Comparison of ENCODE assay signal across 9 cellular contexts in genomic region chr12:123050331-123050809, GRCh38.
DNase-seq lines count a peak whose midpoint lies in the region; ATAC-seq and TF ChIP-seq lines count a peak whose summit lies in the region.
"Had no signal": no experiment of that assay in that cellular context is flagged by ENCODE, and none has a peak within 500 bp of the region (broad histone marks: within the 10 kb centered on the region; RNA-seq: fewer than 3 reads in every experiment).

No MANE protein-coding gene starts in this region.

- H3K4me1 Mint-ChIP-seq in activated CD4-positive, alpha-beta memory T cell treated with anti-CD3 and anti-CD28 coated beads for 36 hours (ENCODE audit: low read depth) = peaks cover 8% of the 10 kb centered on the region
- peaks cover 6% of the 10 kb centered on the region for H3K4me1 Mint-ChIP-seq in activated CD4-positive, alpha-beta memory T cell treated with anti-CD3 and anti-CD28 coated beads, Interleukin-2, amount 10 ng/mL, durations not matched to agents 7 days and 5 days

- H3K36me3 ChIP-seq in thoracic aorta = no peaks in the 10 kb centered on the region

- peak; percentile 17 for DNase-seq in activated CD4-positive, alpha-beta memory T cell treated with anti-CD3 and anti-CD28 coated beads for 36 hours
- DNase-seq in activated CD4-positive, alpha-beta memory T cell treated with anti-CD3 and anti-CD28 coated beads, Interleukin-2, amount 10 ng/mL, durations not matched to agents 7 days and 5 days = no peak
- DNase-seq in cerebellar cortex (ENCODE audit: low spot score) (peak; percentile 84), left lobe of liver (ENCODE audit: low spot score) (peak; percentile 85), thoracic aorta (ENCODE audit: low spot score) (no peak), NCI-H2196 (lab: John Stamatoyannopoulos, UW; ENCODE audit: unreplicated experiment) (no peak), GDM1 (lab: John Stamatoyannopoulos, UW) (no peak)
- DNase-seq: Kasumi-1 had no signal

- intact Hi-C loops in activated CD4-positive, alpha-beta memory T cell treated with anti-CD3 and anti-CD28 coated beads for 36 hours (cut with micrococcal nuclease) = no loop called here

- no peaks in the 10 kb centered on the region for H3K36me3 Mint-ChIP-seq in activated CD4-positive, alpha-beta memory T cell treated with anti-CD3 and anti-CD28 coated beads for 36 hours
- no peaks in the 10 kb centered on the region for H3K36me3 Mint-ChIP-seq in activated CD4-positive, alpha-beta memory T cell treated with anti-CD3 and anti-CD28 coated beads, Interleukin-2, amount 10 ng/mL, durations not matched to agents 7 days and 5 days (ENCODE audit: low read depth)

- POLR2A ChIA-PET in activated CD4-positive, alpha-beta memory T cell treated with anti-CD3 and anti-CD28 coated beads for 36 hours (lab: Charles Lee) = no interaction called here
- POLR2A ChIA-PET in activated CD4-positive, alpha-beta memory T cell treated with anti-CD3 and anti-CD28 coated beads, Interleukin-2, amount 10 ng/mL, durations not matched to agents 7 days and 5 days (lab: Charles Lee) = no interaction called here

- peak overlapping the region; percentile 77 to 81 for H3K27ac ChIP-seq in thoracic aorta

- H3K27me3 Mint-ChIP-seq in activated CD4-positive, alpha-beta memory T cell treated with anti-CD3 and anti-CD28 coated beads for 36 hours = no peaks in the 10 kb centered on the region
- no peaks in the 10 kb centered on the region for H3K27me3 Mint-ChIP-seq in activated CD4-positive, alpha-beta memory T cell treated with anti-CD3 and anti-CD28 coated beads, Interleukin-2, amount 10 ng/mL, durations not matched to agents 7 days and 5 days

- H3K27me3 ChIP-seq in thoracic aorta (replicated peaks; ENCODE audit: insufficient read depth) = no peaks in the 10 kb centered on the region

- no peak overlapping the region for H3K4me3 ChIP-seq in thoracic aorta

- no peak overlapping the region for H3K27ac Mint-ChIP-seq in activated CD4-positive, alpha-beta memory T cell treated with anti-CD3 and anti-CD28 coated beads for 36 hours
- H3K27ac Mint-ChIP-seq in activated CD4-positive, alpha-beta memory T cell treated with anti-CD3 and anti-CD28 coated beads, Interleukin-2, amount 10 ng/mL, durations not matched to agents 7 days and 5 days = no peak overlapping the region

- H3K4me3 Mint-ChIP-seq in activated CD4-positive, alpha-beta memory T cell treated with anti-CD3 and anti-CD28 coated beads for 36 hours = no peak overlapping the region
- no peak overlapping the region for H3K4me3 Mint-ChIP-seq in activated CD4-positive, alpha-beta memory T cell treated with anti-CD3 and anti-CD28 coated beads, Interleukin-2, amount 10 ng/mL, durations not matched to agents 7 days and 5 days

- CTCF ChIA-PET in activated CD4-positive, alpha-beta memory T cell treated with anti-CD3 and anti-CD28 coated beads for 36 hours (lab: Charles Lee) = interaction anchor here (0.9 to 1.5 kb wide), 2 partner anchors 100 to 188 kb away, joined by 3 to 4 read pairs; partner anchors contain the start of gene PITPNM2
- CTCF ChIA-PET in activated CD4-positive, alpha-beta memory T cell treated with anti-CD3 and anti-CD28 coated beads, Interleukin-2, amount 10 ng/mL, durations not matched to agents 7 days and 5 days (lab: Charles Lee) = no interaction called here

- H3K9me3 Mint-ChIP-seq in activated CD4-positive, alpha-beta memory T cell treated with anti-CD3 and anti-CD28 coated beads for 36 hours = no peaks in the 10 kb centered on the region
- H3K9me3 Mint-ChIP-seq in activated CD4-positive, alpha-beta memory T cell treated with anti-CD3 and anti-CD28 coated beads, Interleukin-2, amount 10 ng/mL, durations not matched to agents 7 days and 5 days = no peaks in the 10 kb centered on the region

- TF ChIP-seq CTCF in thoracic aorta (IDR thresholded peaks at IDR 0.05) = no peak

- ATAC-seq in left lobe of liver (peak; percentile 92), thoracic aorta (ENCODE audit: insufficient number of reproducible peaks, low FRiP score, low read depth) (peak; percentile 79), GM18502 (IDR thresholded peaks at IDR 0.05; ENCODE audit: poor library complexity, unreplicated experiment) (no peak)

- no peaks in the 10 kb centered on the region for H3K9me3 ChIP-seq in thoracic aorta

- peaks cover 16 to 44% of the 10 kb centered on the region in 2 donors for H3K4me1 ChIP-seq in thoracic aorta (ENCODE audit: control insufficient read depth in 1 of 2, low read depth in 2 of 2)

Comparison
In these comparisons a context has a peak if more than half of its experiments do, and no peak if none do; other contexts are left out.
1. DNase-seq: peak in activated CD4-positive, alpha-beta memory T cell treated with anti-CD3 and anti-CD28 coated beads for 36 hours (single experiment), cerebellar cortex (single experiment) and left lobe of liver (single experiment); none in activated CD4-positive, alpha-beta memory T cell treated with anti-CD3 and anti-CD28 coated beads, Interleukin-2, amount 10 ng/mL, durations not matched to agents 7 days and 5 days (single experiment), thoracic aorta (single experiment), NCI-H2196 (single experiment) and GDM1 (single experiment).